ENCODE assay signal across 8 cellular contexts in genomic region chr1:223531742-223532341, GRCh38.
DNase-seq lines count a peak whose midpoint lies in the region; ATAC-seq, FAIRE-seq and TF ChIP-seq lines count a peak whose summit lies in the region.

No MANE protein-coding gene starts in this region.

- H3K36me3 ChIP-seq in SJSA1, result no peaks in the 10 kb centered on the region
- no peaks in the 10 kb centered on the region for H3K36me3 ChIP-seq in GM12878 (ENCODE audit: control insufficient read depth in 2 of 2, insufficient read depth in 2 of 2, low read length in 1 of 2)
- H3K36me3 ChIP-seq in uterus, result no peaks in the 10 kb centered on the region

- H4K20me1 ChIP-seq in GM12878 (ENCODE audit: control insufficient read depth, insufficient read depth), result no peaks in the 10 kb centered on the region

- H3K4me2 ChIP-seq in GM12878 (ENCODE audit: control insufficient read depth, insufficient read depth), result no peak overlapping the region

- ATAC-seq in GM18508 (IDR thresholded peaks at IDR 0.05; ENCODE audit: insufficient read depth, unreplicated experiment) (peak; percentile 61), GM12878 (peak; percentile 95)

- RAD21 ChIA-PET in GM12878 (lab: Charles Lee; ENCODE audit: unreplicated experiment), result interaction anchor here (0.9 to 4.4 kb wide), 13 partner anchors 9 to 164 kb away, joined by 3 to 41 read pairs (median 5); no protein-coding TSS in a partner anchor

- peak; percentile 78 for TF ChIP-seq RAD21 in GM12878 (IDR thresholded peaks at IDR 0.05; ENCODE audit: insufficient read depth, low read depth, low read length)

- peak; percentile 38 for FAIRE-seq in GM12878 (lab: Jason Lieb, UNC)

- no TSS peak for BruUV-seq in GM12878 (replicated peaks; lab: Mats Ljungman, UMichigan)

- CTCF ChIA-PET in GM12878 (lab: Yijun Ruan, JAX), result interaction anchor here (0.7 to 5.6 kb wide), 26 partner anchors 9 to 1940 kb away, joined by 3 to 73 read pairs (median 8); no protein-coding TSS in a partner anchor

- no peaks in the 10 kb centered on the region for H3K79me2 ChIP-seq in GM12878 (ENCODE audit: control insufficient read depth, insufficient read depth, low read length)

- intact Hi-C loops in GM12878 (cut with micrococcal nuclease; ENCODE audit: unreplicated experiment) (loop anchor here (1.0 to 5.0 kb wide), 3 partner anchors 96 to 152 kb away; partner anchors contain the start of gene CAPN8), uterus (cut with DNase I; ENCODE audit: low total_unique reads) (no loop called here)

- H3K27me3 ChIP-seq in SJSA1 (replicated peaks) (peaks cover 3% of the 10 kb centered on the region; the same call in 1 of the 2 replicates), GM12878 (replicated peaks in 1 of 2; ENCODE audit: control insufficient read depth in 2 of 2, insufficient read depth in 2 of 2, low read length in 1 of 2) (no peaks in the 10 kb centered on the region; a peak in 1 of 4 replicates), uterus (no peaks in the 10 kb centered on the region)

- H2AFZ ChIP-seq in GM12878 (ENCODE audit: control insufficient read depth, low read depth, low read length), result no peak overlapping the region

- in situ Hi-C loops in GM12878 (cut with MboI), result no loop called here

- no peak for TF ChIP-seq POLR2A in GM12878 (IDR thresholded peaks at IDR 0.05; ENCODE audit: low read depth, low read length)
- TF ChIP-seq POLR2A in uterus (IDR thresholded peaks at IDR 0.05), result no peak

- POLR2A ChIA-PET in GM12878 (lab: Charles Lee), result interaction anchor here (0.8 to 1.3 kb wide), 4 partner anchors 18 to 97 kb away, joined by 3 to 4 read pairs (median 4); no protein-coding TSS in a partner anchor

- TF ChIP-seq EP300 in GM12878 (IDR thresholded peaks at IDR 0.05; ENCODE audit: borderline replicate concordance in 1 of 2, control insufficient read depth in 1 of 2, low read depth in 2 of 2, low read length in 2 of 2), result no peak

- H3K4me3 ChIP-seq in SJSA1 (no peak overlapping the region), GM12878 (no peak overlapping the region), uterus (no peak overlapping the region)

- no peak overlapping the region for H3K9ac ChIP-seq in GM12878 (ENCODE audit: control insufficient read depth, insufficient read depth, low read length)

- DNase-seq in AG09319 (ENCODE audit: extremely low read depth, low read depth) (no peak), LoVo (ENCODE audit: low spot score) (peak; percentile 25), SJSA1 (ENCODE audit: low read depth in 1 of 2, low spot score in 2 of 2) (peak; percentile 10 to 58), GM12878 (ENCODE audit: low read depth, low spot score) (no peak), iris pigment epithelial cell (ENCODE audit: low read depth) (peak; percentile 35), uterus (no peak)
- peak; percentile 43 for DNase-seq in stimulated activated CD4-positive, alpha-beta T cell treated with anti-CD3 and anti-CD28 coated beads, Interleukin-4, amount 100 ng/mL, for 24 hours

- no peak overlapping the region for H3K27ac ChIP-seq in SJSA1
- no peak overlapping the region for H3K27ac ChIP-seq in GM12878 (ENCODE audit: control insufficient read depth, insufficient read depth)
- H3K27ac ChIP-seq in uterus, result no peak overlapping the region

- SMC1A ChIA-PET in GM12878 (lab: Charles Lee; ENCODE audit: uncharacterized antibody, unreplicated experiment), result interaction anchor here (0.6 to 5.7 kb wide), 16 partner anchors 10 to 1110 kb away, joined by 3 to 40 read pairs (median 5); no protein-coding TSS in a partner anchor

- 4% methylated on average over 11 of the region's 11 CpGs for WGBS in GM12878 (ENCODE audit: insufficient coverage, insufficient replicate concordance, low lambda C conversion rate, missing lambda C conversion rate)

- H3K4me1 ChIP-seq in SJSA1 (replicated peaks) (no peaks in the 10 kb centered on the region), GM12878 (ENCODE audit: control insufficient read depth, insufficient read depth, low read length) (no peaks in the 10 kb centered on the region), uterus (no peaks in the 10 kb centered on the region)

- TF ChIP-seq CTCF in AG09319 (IDR thresholded peaks at IDR 0.05; ENCODE audit: low read depth, low read length) (peak; percentile 59), GM12878 (IDR thresholded peaks at IDR 0.05 in 2 of 3, conservative IDR thresholded peaks at IDR 0.05 in 1 of 3; ENCODE audit: control insufficient read depth in 2 of 3, extremely low read depth in 1 of 3, insufficient read depth in 1 of 3, low read depth in 3 of 3, low read length in 3 of 3) (peak; percentile 84 to 86 (median 84)), uterus (IDR thresholded peaks at IDR 0.05) (no peak)

- H3K9me3 ChIP-seq in SJSA1 (replicated peaks) (no peaks in the 10 kb centered on the region), GM12878 (replicated peaks; ENCODE audit: control insufficient read depth, insufficient read depth, low read length) (no peaks in the 10 kb centered on the region; the same call in 2 of the 3 replicates), uterus (no peaks in the 10 kb centered on the region)

TF ChIP-seq in GM12878, 131 proteins besides CTCF, POLR2A, EP300 and RAD21:
- TF ChIP-seq STAT1 (conservative IDR thresholded peaks at IDR 0.05) (no peak), RB1 (IDR thresholded peaks at IDR 0.05; ENCODE audit: borderline replicate concordance) (peak; percentile 42; the same call in 1 of the 2 replicates), RELA (IDR thresholded peaks at IDR 0.05; ENCODE audit: borderline replicate concordance, partially characterized antibody) (no peak), YY1 (IDR thresholded peaks at IDR 0.05; ENCODE audit: low read depth, low read length) (peak; percentile 48; the same call in 1 of the 2 replicates), SMC3 (IDR thresholded peaks at IDR 0.05; ENCODE audit: borderline replicate concordance, low read length) (peak; percentile 77), ZNF687 (IDR thresholded peaks at IDR 0.05) (peak; percentile 53; the same call in 1 of the 2 replicates), POLR2AphosphoS5 (IDR thresholded peaks at IDR 0.05; ENCODE audit: low read length) (no peak)

Comparison
In these comparisons a context has a peak if more than half of its experiments do, and no peak if none do; other contexts are left out.
1. DNase-seq: peak in LoVo (single experiment), SJSA1 (2 of 2), iris pigment epithelial cell (single experiment) and stimulated activated CD4-positive, alpha-beta T cell treated with anti-CD3 and anti-CD28 coated beads, Interleukin-4, amount 100 ng/mL, for 24 hours (single experiment); none in AG09319 (single experiment), GM12878 (single experiment) and uterus (0 of 2).
2. CTCF ChIP-seq: peak in AG09319 (single experiment) and GM12878 (3 of 3); none in uterus (0 of 4).